ENCODE assay signal across 26 cellular contexts in the genomic region with DNA sequence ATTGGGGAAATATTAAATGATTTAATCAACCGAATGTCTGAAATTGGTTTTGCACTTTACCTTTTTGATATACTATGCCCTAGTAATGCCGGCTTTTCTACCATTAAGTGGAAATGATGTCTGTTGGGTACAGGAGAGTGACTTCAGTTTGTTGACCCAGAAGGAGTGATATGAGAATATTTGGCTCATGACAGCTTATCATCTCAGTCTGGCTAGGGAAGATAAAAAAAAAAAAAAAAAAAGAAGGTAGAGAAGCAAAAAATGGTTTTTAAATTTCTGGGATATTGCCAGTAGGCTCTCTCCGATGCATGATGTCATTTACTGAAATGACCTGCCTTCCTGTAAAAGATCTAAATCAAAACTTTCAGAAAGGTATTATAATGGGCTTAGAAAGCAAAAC.
"Had no signal": no experiment of that assay in that cellular context is flagged by ENCODE, and none has a peak within 500 bp of the region (broad histone marks: within the 10 kb centered on the region; RNA-seq: fewer than 3 reads in every experiment).

No MANE protein-coding gene starts in this region.

- H3K4me3 Mint-ChIP-seq: naive thymus-derived CD4-positive, alpha-beta T cell; natural killer cell treated with Interleukin-12 subunit alpha and Interleukin-12 subunit beta and Interleukin-15 and Interleukin-18, amount 100 ng/mL, for 72 hours; stimulated activated naive B cell treated with anti-CD40 and anti-IgM and Interleukin-4, amounts not matched to agents 10 μg/mL and 1 μg/mL and 100 μg/mL, for 72 hours had no signal

- H3K4me1 Mint-ChIP-seq: naive thymus-derived CD4-positive, alpha-beta T cell; stimulated activated naive B cell treated with anti-CD40 and anti-IgM and Interleukin-4, amounts not matched to agents 10 μg/mL and 1 μg/mL and 100 μg/mL, for 72 hours had no signal

- FAIRE-seq: keratinocyte, urothelium cell line had no signal

- H3K27me3 Mint-ChIP-seq: natural killer cell treated with Interleukin-12 subunit alpha and Interleukin-12 subunit beta and Interleukin-15 and Interleukin-18, amount 100 ng/mL, for 72 hours; progenitor cell of endocrine pancreas; stimulated activated naive B cell treated with anti-CD40 and anti-IgM and Interleukin-4, amounts not matched to agents 10 μg/mL and 1 μg/mL and 100 μg/mL, for 72 hours had no signal

- H3K9me3 Mint-ChIP-seq: stimulated activated naive B cell treated with anti-CD40 and anti-IgM and Interleukin-4, amounts not matched to agents 10 μg/mL and 1 μg/mL and 100 μg/mL, for 72 hours had no signal

- H3K4me3 ChIP-seq: lung, mucosa of descending colon, ovary, right atrium auricular region, skin epidermis, stomach, testis, thyroid gland, transverse colon, upper lobe of right lung had no signal

- H3K4me1 ChIP-seq: right atrium auricular region, stomach, testis, thyroid gland, transverse colon, upper lobe of right lung had no signal

- ATAC-seq: left lobe of liver; mucosa of descending colon; naive thymus-derived CD4-positive, alpha-beta T cell; natural killer cell treated with Interleukin-12 subunit alpha and Interleukin-12 subunit beta and Interleukin-15 and Interleukin-18, amount 100 ng/mL, for 72 hours; stimulated activated naive B cell treated with anti-CD40 and anti-IgM and Interleukin-4, amounts not matched to agents 10 μg/mL and 1 μg/mL and 100 μg/mL, for 72 hours; stimulated activated naive CD8-positive, alpha-beta T cell treated with anti-CD3 and anti-CD28 coated beads, Interleukin-15, Interleukin-2, amounts not matched to agents 100 U/mL and 50 U/mL, for 24 hours; upper lobe of right lung had no signal

- H3K27ac Mint-ChIP-seq: naive thymus-derived CD4-positive, alpha-beta T cell; natural killer cell treated with Interleukin-12 subunit alpha and Interleukin-12 subunit beta and Interleukin-15 and Interleukin-18, amount 100 ng/mL, for 72 hours; progenitor cell of endocrine pancreas; stimulated activated naive B cell treated with anti-CD40 and anti-IgM and Interleukin-4, amounts not matched to agents 10 μg/mL and 1 μg/mL and 100 μg/mL, for 72 hours had no signal

- H3K27me3 ChIP-seq: ovary, right atrium auricular region, stomach, testis, thyroid gland, transverse colon, upper lobe of right lung had no signal

- H3K9me3 ChIP-seq: mucosa of descending colon, ovary, right atrium auricular region, stomach, testis, thyroid gland, transverse colon, upper lobe of right lung had no signal

- DNase-seq: hippocampal formation; kidney glomerular epithelial cell; left cardiac atrium; midbrain; mucosa of descending colon; naive thymus-derived CD4-positive, alpha-beta T cell; ovary; stimulated activated CD4-positive, alpha-beta T cell treated with anti-CD3 and anti-CD28 coated beads, Interleukin-12 subunit alpha, Interleukin-12 subunit beta, amount 100 ng/mL, for 4 hours; stimulated activated CD4-positive, alpha-beta T cell treated with anti-CD3 and anti-CD28 coated beads, Interleukin-15, amount 100 ng/mL, for 24 hours; stimulated activated CD4-positive, alpha-beta T cell treated with anti-CD3 and anti-CD28 coated beads, Interleukin-2, amount 100 ng/mL, for 24 hours; stimulated activated CD4-positive, alpha-beta T cell treated with anti-CD3 and anti-CD28 coated beads, Interleukin-4, amount 100 ng/mL, for 1 hour; stimulated activated naive B cell treated with anti-CD40 and anti-IgM and Interleukin-4, amounts not matched to agents 10 μg/mL and 1 μg/mL and 100 μg/mL, for 72 hours; stimulated activated naive CD8-positive, alpha-beta T cell treated with anti-CD3 and anti-CD28 coated beads, Interleukin-15, Interleukin-2, amounts not matched to agents 100 U/mL and 50 U/mL, for 24 hours; stomach; testis; thyroid gland; transverse colon; upper lobe of right lung had no signal

- H3K27ac ChIP-seq: ovary, stomach, testis, thyroid gland, transverse colon, upper lobe of right lung had no signal

- H3K36me3 ChIP-seq: ovary, right atrium auricular region, stomach, thyroid gland, transverse colon, upper lobe of right lung had no signal

- H3K36me3 Mint-ChIP-seq: naive thymus-derived CD4-positive, alpha-beta T cell; natural killer cell treated with Interleukin-12 subunit alpha and Interleukin-12 subunit beta and Interleukin-15 and Interleukin-18, amount 100 ng/mL, for 72 hours; stimulated activated naive B cell treated with anti-CD40 and anti-IgM and Interleukin-4, amounts not matched to agents 10 μg/mL and 1 μg/mL and 100 μg/mL, for 72 hours had no signal
